ENCODE assay signal across 19 cellular contexts in genomic region chr20:46309945-46310344, GRCh38. TPM values are rescaled to one million over a fixed set of nuclear protein-coding genes. Genes with fewer than 3 reads are reported as not detected.
DNase-seq lines count a peak whose midpoint lies in the region; ATAC-seq, FAIRE-seq and TF ChIP-seq lines count a peak whose summit lies in the region.
"Had no signal": no experiment of that assay in that cellular context is flagged by ENCODE, and none has a peak within 500 bp of the region (broad histone marks: within the 10 kb centered on the region; RNA-seq: fewer than 3 reads in every experiment).

No MANE protein-coding gene starts in this region.

- H3K9me3 ChIP-seq in CD8-positive, alpha-beta memory T cell (ENCODE audit: low read length): no peaks in the 10 kb centered on the region
- no peaks in the 10 kb centered on the region for H3K9me3 ChIP-seq in H1 (ENCODE audit: insufficient read depth in 2 of 2, low read depth in 1 of 2, low read length in 1 of 2)

- H2BK15ac ChIP-seq in H1 (ENCODE audit: low read length): peak overlapping the region; percentile 72; the same call in 1 of the 2 replicates

- no peak overlapping the region for H3K18ac ChIP-seq in H1 (ENCODE audit: extremely low read depth, low read length)

- no peak overlapping the region for H4K5ac ChIP-seq in H1 (ENCODE audit: insufficient read length, low read depth, low read length)

- H4K8ac ChIP-seq in H1 (ENCODE audit: extremely low read depth, insufficient read depth, low read length): no peak overlapping the region

- H3K79me2 ChIP-seq in H1 (ENCODE audit: control insufficient read depth in 1 of 2, insufficient read depth in 2 of 2, low read length in 2 of 2): no peaks in the 10 kb centered on the region

- TF ChIP-seq EP300 in H1 (IDR thresholded peaks at IDR 0.05; ENCODE audit: borderline replicate concordance in 1 of 2, low read depth in 2 of 2, low read length in 2 of 2): no peak

- no peaks in the 10 kb centered on the region for H3K79me1 ChIP-seq in H1 (ENCODE audit: low read depth, low read length)

- no peak for FAIRE-seq in H1 (lab: Jason Lieb, UNC)
- FAIRE-seq: A204.1 had no signal

- H2AFZ ChIP-seq in H1 (ENCODE audit: low read length): no peak overlapping the region
- H2AFZ ChIP-seq: PC-9 had no signal

- H3K23me2 ChIP-seq in H1 (ENCODE audit: low read depth, low read length): peaks cover 14% of the 10 kb centered on the region; the same call in 1 of the 2 replicates

- H4K20me1 ChIP-seq in H1 (replicated peaks in 1 of 2; ENCODE audit: control insufficient read depth in 1 of 2, insufficient read depth in 2 of 2, low read length in 2 of 2): peaks cover 2 to 9% of the 10 kb centered on the region in 2 experiments

- POLR2A ChIA-PET in activated CD4-positive, alpha-beta T cell treated with anti-CD3 and anti-CD28 coated beads, Interleukin-2, amount 10 ng/mL, durations not matched to agents 7 days and 5 days (lab: Charles Lee): no interaction called here
- POLR2A ChIA-PET in CD8-positive, alpha-beta memory T cell (lab: Charles Lee): no interaction called here
- POLR2A ChIA-PET in H1 (lab: Charles Lee; ENCODE audit: partially characterized antibody): interaction anchor here (0.7 kb wide), 1 partner anchor 98 kb away, joined by 3 read pairs; no protein-coding TSS in a partner anchor

- no peak overlapping the region for H3K4me3 Mint-ChIP-seq in activated CD4-positive, alpha-beta T cell treated with anti-CD3 and anti-CD28 coated beads, Interleukin-2, amount 10 ng/mL, durations not matched to agents 7 days and 5 days
- peak overlapping the region; percentile 12 to 82 (median 54) for H3K4me3 Mint-ChIP-seq in CD8-positive, alpha-beta memory T cell
- peak overlapping the region; percentile 38 to 56 (median 47) for H3K4me3 Mint-ChIP-seq in nephron

- H2BK12ac ChIP-seq in H1 (ENCODE audit: low read depth, low read length): peak overlapping the region; percentile 60; the same call in 1 of the 2 replicates

- H2AK5ac ChIP-seq in H1 (ENCODE audit: low read depth, low read length): no peak overlapping the region

- H3K27ac Mint-ChIP-seq in activated CD4-positive, alpha-beta T cell treated with anti-CD3 and anti-CD28 coated beads, Interleukin-2, amount 10 ng/mL, durations not matched to agents 7 days and 5 days: peak overlapping the region; percentile 7
- H3K27ac Mint-ChIP-seq in CD8-positive, alpha-beta memory T cell: no peak overlapping the region
- H3K27ac Mint-ChIP-seq in nephron: no peak overlapping the region

- no peak for DNase-seq in activated CD4-positive, alpha-beta T cell treated with anti-CD3 and anti-CD28 coated beads, Interleukin-2, amount 10 ng/mL, durations not matched to agents 7 days and 5 days
- DNase-seq in activated CD4-positive, alpha-beta T cell treated with anti-CD3 and anti-CD28 coated beads, Interleukin-2, amount 50 U/mL, for 1 hour: no peak
- DNase-seq in CD8-positive, alpha-beta memory T cell: no peak
- DNase-seq in H1 (ENCODE audit: low read depth in 1 of 2, low spot score in 2 of 2): no peak
- DNase-seq in mucosa of gallbladder (ENCODE audit: low spot score): no peak
- DNase-seq in EL: no peak
- DNase-seq: H7, IMR-90, Kasumi-1, NCI-H1105 treated with DMSO at 0.1 percent for 48 hours, NCI-H187 treated with DMSO at 0.1 percent for 48 hours, NCI-H446, NCI-H748 treated with DMSO at 0.1 percent for 48 hours, PC-9 had no signal

- H3K4me3 ChIP-seq in CD8-positive, alpha-beta memory T cell (ENCODE audit: low read length): no peak overlapping the region
- H3K4me3 ChIP-seq in H1 (ENCODE audit: extremely low read depth in 1 of 4, insufficient read depth in 2 of 4, low read depth in 3 of 4, low read length in 4 of 4): no peak overlapping the region
- H3K4me3 ChIP-seq: PC-9 had no signal

- H4K91ac ChIP-seq in H1 (replicated peaks; ENCODE audit: insufficient read length, low read length): no peak overlapping the region

- no peak overlapping the region for H3K9ac ChIP-seq in H1 (replicated peaks in 1 of 4; ENCODE audit: extremely low read depth in 1 of 4, low read depth in 3 of 4, low read length in 3 of 4)

- no peak overlapping the region for H3K4ac ChIP-seq in H1 (replicated peaks; ENCODE audit: insufficient read length, low read depth, low read length)

- H3K4me2 ChIP-seq in H1 (ENCODE audit: insufficient read depth in 1 of 2, low read depth in 2 of 2, low read length in 2 of 2): no peak overlapping the region
- H3K4me2 ChIP-seq: PC-9 had no signal

- no peak overlapping the region for H3K56ac ChIP-seq in H1 (replicated peaks; ENCODE audit: insufficient read length, low read depth, low read length)

- no peak overlapping the region for H2BK120ac ChIP-seq in H1 (replicated peaks; ENCODE audit: low read depth, low read length)

- no peaks in the 10 kb centered on the region for H3K36me3 Mint-ChIP-seq in activated CD4-positive, alpha-beta T cell treated with anti-CD3 and anti-CD28 coated beads, Interleukin-2, amount 10 ng/mL, durations not matched to agents 7 days and 5 days (ENCODE audit: low read depth)
- H3K36me3 Mint-ChIP-seq in CD8-positive, alpha-beta memory T cell: no peaks in the 10 kb centered on the region
- no peaks in the 10 kb centered on the region for H3K36me3 Mint-ChIP-seq in nephron (ENCODE audit: low read depth)

- H3K9me3 Mint-ChIP-seq in activated CD4-positive, alpha-beta T cell treated with anti-CD3 and anti-CD28 coated beads, Interleukin-2, amount 10 ng/mL, durations not matched to agents 7 days and 5 days: no peaks in the 10 kb centered on the region
- H3K9me3 Mint-ChIP-seq in CD8-positive, alpha-beta memory T cell: no peaks in the 10 kb centered on the region
- H3K9me3 Mint-ChIP-seq in nephron: no peaks in the 10 kb centered on the region

- no peak for TF ChIP-seq CTCF in H1 (IDR thresholded peaks at IDR 0.05; ENCODE audit: control extremely low read depth in 1 of 3, insufficient read depth in 1 of 3, low read depth in 1 of 3, low read length in 3 of 3)
- TF ChIP-seq CTCF in nephron (IDR thresholded peaks at IDR 0.05; ENCODE audit: unreplicated experiment in 3 of 3): no peak

- CTCF ChIA-PET in activated CD4-positive, alpha-beta T cell treated with anti-CD3 and anti-CD28 coated beads, Interleukin-2, amount 10 ng/mL, durations not matched to agents 7 days and 5 days (lab: Charles Lee): no interaction called here
- CTCF ChIA-PET in CD8-positive, alpha-beta memory T cell (lab: Charles Lee): no interaction called here
- CTCF ChIA-PET in H1 (lab: Charles Lee; ENCODE audit: partially characterized antibody): interaction anchor here (2.4 to 6.5 kb wide), 3 partner anchors 31 to 181 kb away, joined by 7 to 76 read pairs (median 8); no protein-coding TSS in a partner anchor

- no peak for ATAC-seq in HG02840 (IDR thresholded peaks at IDR 0.05; ENCODE audit: low FRiP score, unreplicated experiment)

- H2BK20ac ChIP-seq in H1 (ENCODE audit: low read length): no peak overlapping the region

- H3K27me3 Mint-ChIP-seq in activated CD4-positive, alpha-beta T cell treated with anti-CD3 and anti-CD28 coated beads, Interleukin-2, amount 10 ng/mL, durations not matched to agents 7 days and 5 days: peaks cover 80% of the 10 kb centered on the region
- H3K27me3 Mint-ChIP-seq in CD8-positive, alpha-beta memory T cell: peaks cover 68 to 79% of the 10 kb centered on the region in 2 donors
- peaks cover 95% of the 10 kb centered on the region for H3K27me3 Mint-ChIP-seq in nephron (ENCODE audit: low read depth)

- WGBS in H1 (ENCODE audit: extremely low coverage in 1 of 2, insufficient coverage in 1 of 2, insufficient read length in 1 of 2, insufficient replicate concordance in 2 of 2, low coverage in 1 of 2, low lambda C conversion rate in 2 of 2, missing lambda C conversion rate in 1 of 2), 2 experiments: 64% methylated on average over 2 of the region's 2 CpGs; no CpG with 5 or more reads in 1 of the 2 experiments

- no peak overlapping the region for H3K27ac ChIP-seq in CD8-positive, alpha-beta memory T cell (ENCODE audit: low read depth, low read length)
- no peak overlapping the region for H3K27ac ChIP-seq in H1 (ENCODE audit: low read depth, low read length)
- H3K27ac ChIP-seq: C4-2B, PC-9 had no signal

- TF ChIP-seq POLR2A in H1 (IDR thresholded peaks at IDR 0.05; ENCODE audit: control extremely low read depth in 1 of 2, low read depth in 2 of 2, low read length in 2 of 2): no peak

- H3K23ac ChIP-seq in H1 (ENCODE audit: insufficient read length): no peak overlapping the region

- H3K27me3 ChIP-seq in CD8-positive, alpha-beta memory T cell (ENCODE audit: insufficient read depth, low read length, poor library complexity, severe bottlenecking): peaks cover 50% of the 10 kb centered on the region
- peaks cover 44 to 96% (median 82%) of the 10 kb centered on the region in 4 experiments for H3K27me3 ChIP-seq in H1 (replicated peaks in 1 of 4; ENCODE audit: control insufficient read depth in 3 of 4, extremely low read depth in 1 of 4, insufficient read depth in 3 of 4, low read length in 3 of 4)

- H2BK5ac ChIP-seq in H1 (ENCODE audit: low read depth, low read length): no peak overlapping the region

- no peak for TF ChIP-seq RAD21 in H1 (IDR thresholded peaks at IDR 0.05 in 1 of 2, conservative IDR thresholded peaks at IDR 0.05 in 1 of 2; ENCODE audit: low read depth in 2 of 2, low read length in 2 of 2)

- peaks cover 18% of the 10 kb centered on the region for H3K4me1 Mint-ChIP-seq in activated CD4-positive, alpha-beta T cell treated with anti-CD3 and anti-CD28 coated beads, Interleukin-2, amount 10 ng/mL, durations not matched to agents 7 days and 5 days
- H3K4me1 Mint-ChIP-seq in CD8-positive, alpha-beta memory T cell: peaks cover 13 to 24% (median 14%) of the 10 kb centered on the region in 3 donors
- H3K4me1 Mint-ChIP-seq in nephron: no peaks in the 10 kb centered on the region

- no peaks in the 10 kb centered on the region for H3K36me3 ChIP-seq in CD8-positive, alpha-beta memory T cell (ENCODE audit: insufficient read depth, low read length)
- peaks cover 0 to 4% (median 0%) of the 10 kb centered on the region in 4 experiments; a peak in 1 of 8 replicates for H3K36me3 ChIP-seq in H1 (ENCODE audit: control insufficient read depth in 2 of 4, insufficient read depth in 4 of 4, low read length in 3 of 4)

- H3K4me1 ChIP-seq in CD8-positive, alpha-beta memory T cell (ENCODE audit: insufficient read depth, low read length): peaks cover 11% of the 10 kb centered on the region
- H3K4me1 ChIP-seq in H1 (replicated peaks in 1 of 4; ENCODE audit: control insufficient read depth in 3 of 4, insufficient read depth in 4 of 4, low read length in 3 of 4): peaks cover 0 to 7% (median 5%) of the 10 kb centered on the region in 4 experiments; a peak in 5 of 7 replicates

- H3K14ac ChIP-seq in H1 (ENCODE audit: insufficient read length): no peak overlapping the region

RNA-seq across cellular contexts. Expression of gene CDH22, which starts 1.6 kb away (rescaled TPM):
- not detected for total RNA-seq in activated CD4-positive, alpha-beta T cell treated with anti-CD3 and anti-CD28 coated beads, Interleukin-2, amount 10 ng/mL, durations not matched to agents 7 days and 5 days
- not detected for total RNA-seq in CD8-positive, alpha-beta memory T cell
- not detected for polyA plus RNA-seq in CD8-positive, alpha-beta memory T cell
- total RNA-seq in H1 (2021; fragmentation: NEBNext Ultra II Directional; extraction: Animal tissue kit (Norgen Biotek cat#: 25700)): 0.39 and 0.46 TPM in 2 replicates
- polyA plus RNA-seq in H1 (2011; rRNA removed): 0.31 and 0.35 TPM in 2 replicates
- polyA plus RNA-seq in H1 (2011; cell fraction: cytosol; rRNA removed): 0.21 TPM
- polyA plus RNA-seq in H1 (2011; cell fraction: nucleus; rRNA removed): 0.48 TPM
- 0.16 to 0.66 TPM (median 0.48 TPM) in 3 of 4 replicates, not detected in the other for polyA plus RNA-seq in H1 (2012, experiment 1 of 2)
- polyA plus RNA-seq in H1 (2012, experiment 2 of 2): 0.14 TPM
- polyA plus RNA-seq in H1 (2013, experiment 1 of 2): 0.12 TPM
- polyA plus RNA-seq in H1 (2013, experiment 2 of 2): 0.15 TPM
- polyA minus RNA-seq in H1 (2011; rRNA and poly(A)+ RNA removed): 0.16 and 0.34 TPM in 2 replicates
- polyA minus RNA-seq in H1 (2011; cell fraction: cytosol; rRNA and poly(A)+ RNA removed): not detected
- polyA minus RNA-seq in H1 (2011; cell fraction: nucleus; rRNA and poly(A)+ RNA removed): 0.70 TPM
- total RNA-seq in mucosa of gallbladder: 0.09 TPM
- total RNA-seq: HT-29, IMR-90, PC-9 had no signal
- polyA plus RNA-seq: IMR-90 had no signal
